1 cellular context compared by ENCODE assay signal in the genomic region with DNA sequence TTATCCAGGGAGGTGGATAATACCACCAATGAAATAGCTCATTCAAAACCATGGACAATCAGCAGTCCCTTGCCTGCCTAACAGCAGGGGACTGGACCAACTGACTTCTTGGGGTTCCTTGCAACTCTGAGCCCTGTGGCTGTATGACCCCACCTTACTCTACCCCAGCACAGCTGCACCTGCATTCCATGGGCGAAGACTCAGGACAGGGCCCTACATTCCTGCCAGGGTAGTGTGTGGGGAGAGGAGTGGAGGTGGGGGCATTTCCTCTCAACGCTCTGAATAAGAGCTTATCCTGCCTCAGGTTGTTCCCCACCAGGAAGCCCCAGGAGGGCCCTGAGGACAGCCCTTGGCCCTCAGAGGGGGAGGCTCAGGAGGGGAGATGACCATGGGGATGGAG.
TF ChIP-seq lines count a peak whose summit lies in the region.

No MANE protein-coding gene starts in this region.

TF ChIP-seq in HCT116, 20 proteins besides CTCF, POLR2A, EP300 and RAD21 (continued from another document):
- TF ChIP-seq EZH2phosphoT487 (IDR thresholded peaks at IDR 0.05; ENCODE audit: borderline replicate concordance), result no peak
- TF ChIP-seq FOSL1 (IDR thresholded peaks at IDR 0.05; ENCODE audit: low read depth), result no peak
